In the genomic region with DNA sequence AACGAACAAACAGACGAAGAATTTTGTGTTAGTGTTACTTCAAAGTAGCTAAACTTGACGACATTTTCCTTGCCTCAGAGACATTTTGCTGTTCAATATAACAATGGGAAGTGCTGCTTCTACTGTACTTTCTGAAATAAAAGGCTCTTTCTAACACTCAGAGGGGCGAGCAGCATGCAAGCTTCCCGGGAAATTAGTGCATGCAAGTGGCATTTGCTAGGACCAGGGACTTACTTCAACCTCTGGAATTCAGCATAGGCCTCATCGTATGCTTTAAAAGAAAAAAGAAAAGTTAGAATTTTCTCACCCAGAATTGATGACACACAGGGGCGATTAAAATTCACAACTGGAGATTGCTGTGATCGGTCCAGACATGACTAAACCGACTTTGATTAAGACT, we compare ENCODE assay signal across 25 cellular contexts.
A peak's percentile ranks its signal among the peaks of the same experiment; 100 is the strongest.
DNase-seq lines count a peak whose midpoint lies in the region; ATAC-seq, FAIRE-seq and TF ChIP-seq lines count a peak whose summit lies in the region.
"Had no signal": no experiment of that assay in that cellular context is flagged by ENCODE, and none has a peak within 500 bp of the region (broad histone marks: within the 10 kb centered on the region; RNA-seq: fewer than 3 reads in every experiment).

No MANE protein-coding gene starts in this region.

- intact Hi-C loops in natural killer cell (cut with micrococcal nuclease) = no loop called here

- no peak for DNase-seq in activated naive CD4-positive, alpha-beta T cell treated with Interleukin-2 at 50 U/mL for 16 hours
- peak; percentile 10 for DNase-seq in bronchial epithelial cell (ENCODE audit: low read depth)
- no peak for DNase-seq in naive thymus-derived CD8-positive, alpha-beta T cell
- DNase-seq in urothelium cell line (ENCODE audit: low spot score) = no peak
- DNase-seq in GM20000 (ENCODE audit: low spot score) = no peak
- DNase-seq in effector CD4-positive, alpha-beta T cell = no peak
- DNase-seq in natural killer cell = no peak
- DNase-seq: activated CD4-positive, alpha-beta T cell treated with anti-CD3 and anti-CD28 coated beads, Interleukin-2, amount 10 ng/mL, durations not matched to agents 24 days and 14 days; activated CD8-positive, alpha-beta memory T cell treated with anti-CD3 and anti-CD28 coated beads, Interleukin-2, amount 50 U/mL, for 4 hours; activated effector memory CD4-positive, alpha-beta T cell treated with Interleukin-2 at 50 U/mL for 16 hours; adrenal gland; caudate nucleus; erythroblast; naive B cell; NCI-H526; small intestine; stimulated activated CD4-positive, alpha-beta T cell treated with anti-CD3 and anti-CD28 coated beads, Interleukin-2, amount 100 ng/mL, for 48 hours; stimulated activated naive CD8-positive, alpha-beta T cell treated with anti-CD3 and anti-CD28 coated beads, Interleukin-15, amount 100 ng/mL, for 72 hours; upper lobe of right lung had no signal

- no peak overlapping the region for H3K4me3 ChIP-seq in bronchial epithelial cell (ENCODE audit: low read depth, low read length)
- H3K4me3 ChIP-seq: A549, adrenal gland, BLaER1, gastroesophageal sphincter, prostate gland, upper lobe of right lung had no signal

- no peak for FAIRE-seq in bronchial epithelial cell (lab: Jason Lieb, UNC)
- FAIRE-seq in urothelium cell line (lab: Jason Lieb, UNC) = peak; percentile 68
- FAIRE-seq: A549, small intestine, TTC549 had no signal

- peak overlapping the region; percentile 76 for H3K27ac Mint-ChIP-seq in activated naive CD4-positive, alpha-beta T cell treated with anti-CD3 and anti-CD28 coated beads, Interleukin-2, amount 50 U/mL, for 24 hours
- H3K27ac Mint-ChIP-seq in naive thymus-derived CD8-positive, alpha-beta T cell = peak overlapping the region in 8 of 10 donors; percentile 27 to 79 (median 62)
- no peak overlapping the region for H3K27ac Mint-ChIP-seq in natural killer cell
- H3K27ac Mint-ChIP-seq: activated CD4-positive, alpha-beta T cell treated with anti-CD3 and anti-CD28 coated beads, Interleukin-2, amount 10 ng/mL, durations not matched to agents 24 days and 14 days; naive B cell had no signal

- H3K9me3 Mint-ChIP-seq in activated naive CD4-positive, alpha-beta T cell treated with anti-CD3 and anti-CD28 coated beads, Interleukin-2, amount 50 U/mL, for 24 hours = no peaks in the 10 kb centered on the region
- no peaks in the 10 kb centered on the region for H3K9me3 Mint-ChIP-seq in naive thymus-derived CD8-positive, alpha-beta T cell
- H3K9me3 Mint-ChIP-seq in natural killer cell = no peaks in the 10 kb centered on the region
- H3K9me3 Mint-ChIP-seq: activated CD4-positive, alpha-beta T cell treated with anti-CD3 and anti-CD28 coated beads, Interleukin-2, amount 10 ng/mL, durations not matched to agents 24 days and 14 days; naive B cell; stimulated activated naive CD8-positive, alpha-beta T cell treated with anti-CD3 and anti-CD28 coated beads, Interleukin-15, amount 100 ng/mL, for 72 hours had no signal

- H3K27me3 ChIP-seq in bronchial epithelial cell (ENCODE audit: control insufficient read depth, insufficient read depth, low read length) = no peaks in the 10 kb centered on the region
- H3K27me3 ChIP-seq: adrenal gland, BLaER1, gastroesophageal sphincter, upper lobe of right lung had no signal

- H3K36me3 ChIP-seq in bronchial epithelial cell (ENCODE audit: control insufficient read depth, insufficient read depth, low read length) = no peaks in the 10 kb centered on the region
- H3K36me3 ChIP-seq: adrenal gland, BLaER1, prostate gland, upper lobe of right lung had no signal

- POLR2A ChIA-PET in naive thymus-derived CD8-positive, alpha-beta T cell (lab: Charles Lee) = interaction anchor here (0.6 kb wide), 1 partner anchor 93 kb away, joined by 3 read pairs; no protein-coding TSS in a partner anchor

- no peak for TF ChIP-seq CTCF in bronchial epithelial cell (IDR thresholded peaks at IDR 0.05; ENCODE audit: insufficient read depth, low read length, severe bottlenecking)
- TF ChIP-seq CTCF in GM20000 (IDR thresholded peaks at IDR 0.05; ENCODE audit: extremely low read depth, missing control alignments) = no peak
- TF ChIP-seq CTCF in natural killer cell (IDR thresholded peaks at IDR 0.05) = no peak

- no peaks in the 10 kb centered on the region for H3K27me3 Mint-ChIP-seq in activated naive CD4-positive, alpha-beta T cell treated with anti-CD3 and anti-CD28 coated beads, Interleukin-2, amount 50 U/mL, for 24 hours
- H3K27me3 Mint-ChIP-seq in naive thymus-derived CD8-positive, alpha-beta T cell = no peaks in the 10 kb centered on the region
- H3K27me3 Mint-ChIP-seq in natural killer cell (ENCODE audit: low read depth in 2 of 2) = no peaks in the 10 kb centered on the region
- H3K27me3 Mint-ChIP-seq: activated CD4-positive, alpha-beta T cell treated with anti-CD3 and anti-CD28 coated beads, Interleukin-2, amount 10 ng/mL, durations not matched to agents 24 days and 14 days; naive B cell; stimulated activated naive CD8-positive, alpha-beta T cell treated with anti-CD3 and anti-CD28 coated beads, Interleukin-15, amount 100 ng/mL, for 72 hours had no signal

- H3K4me3 Mint-ChIP-seq in activated naive CD4-positive, alpha-beta T cell treated with anti-CD3 and anti-CD28 coated beads, Interleukin-2, amount 50 U/mL, for 24 hours = no peak overlapping the region
- no peak overlapping the region for H3K4me3 Mint-ChIP-seq in naive thymus-derived CD8-positive, alpha-beta T cell
- no peak overlapping the region for H3K4me3 Mint-ChIP-seq in natural killer cell
- H3K4me3 Mint-ChIP-seq: activated CD4-positive, alpha-beta T cell treated with anti-CD3 and anti-CD28 coated beads, Interleukin-2, amount 10 ng/mL, durations not matched to agents 24 days and 14 days; naive B cell; stimulated activated naive CD8-positive, alpha-beta T cell treated with anti-CD3 and anti-CD28 coated beads, Interleukin-15, amount 100 ng/mL, for 72 hours had no signal

- H3K4me1 Mint-ChIP-seq in activated naive CD4-positive, alpha-beta T cell treated with anti-CD3 and anti-CD28 coated beads, Interleukin-2, amount 50 U/mL, for 24 hours = peaks cover 15% of the 10 kb centered on the region
- peaks cover 0 to 14% (median 7%) of the 10 kb centered on the region in 4 donors for H3K4me1 Mint-ChIP-seq in naive thymus-derived CD8-positive, alpha-beta T cell
- peaks cover 0 to 14% of the 10 kb centered on the region in 2 donors for H3K4me1 Mint-ChIP-seq in natural killer cell
- H3K4me1 Mint-ChIP-seq: naive B cell had no signal

- H3K36me3 Mint-ChIP-seq in activated naive CD4-positive, alpha-beta T cell treated with anti-CD3 and anti-CD28 coated beads, Interleukin-2, amount 50 U/mL, for 24 hours = no peaks in the 10 kb centered on the region
- peaks cover 0 to 12% (median 2%) of the 10 kb centered on the region in 3 donors for H3K36me3 Mint-ChIP-seq in naive thymus-derived CD8-positive, alpha-beta T cell
- no peaks in the 10 kb centered on the region for H3K36me3 Mint-ChIP-seq in natural killer cell
- H3K36me3 Mint-ChIP-seq: naive B cell had no signal

- ATAC-seq in naive thymus-derived CD8-positive, alpha-beta T cell = no peak
- ATAC-seq in natural killer cell = no peak
- ATAC-seq: A549; gastroesophageal sphincter; stimulated activated naive CD8-positive, alpha-beta T cell treated with anti-CD3 and anti-CD28 coated beads, Interleukin-15, amount 100 ng/mL, for 72 hours; upper lobe of right lung had no signal

Comparison
In these comparisons a context has a peak if more than half of its experiments do, and no peak if none do; other contexts are left out.
1. H3K27ac Mint-ChIP-seq: peak in activated naive CD4-positive, alpha-beta T cell treated with anti-CD3 and anti-CD28 coated beads, Interleukin-2, amount 50 U/mL, for 24 hours (single experiment) and naive thymus-derived CD8-positive, alpha-beta T cell (8 of 10); none in natural killer cell (0 of 2).